Comparison of ENCODE assay signal across 16 cellular contexts in the genomic region with DNA sequence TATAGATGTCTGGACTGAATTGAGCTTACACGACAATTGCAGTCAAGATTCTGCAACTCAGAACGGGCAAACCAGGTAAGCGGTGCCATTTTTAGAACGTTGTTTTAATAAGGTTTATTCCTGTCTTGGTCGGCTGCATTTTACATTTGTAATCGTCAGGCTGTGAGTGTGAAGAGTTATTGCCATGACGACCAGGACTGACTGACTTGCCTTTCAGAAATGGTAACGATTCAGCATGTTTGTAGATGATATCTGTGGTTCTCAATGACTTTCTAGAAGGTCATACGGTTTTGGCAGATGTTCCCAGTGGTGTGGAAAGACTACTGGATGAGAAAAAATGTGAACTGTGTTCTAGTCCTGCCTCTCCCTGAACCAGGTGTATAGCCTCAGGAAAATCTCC.
DNase-seq lines count a peak whose midpoint lies in the region; TF ChIP-seq lines count a peak whose summit lies in the region.
"Had no signal": no experiment of that assay in that cellular context is flagged by ENCODE, and none has a peak within 500 bp of the region (broad histone marks: within the 10 kb centered on the region; RNA-seq: fewer than 3 reads in every experiment).

No MANE protein-coding gene starts in this region.

- 49% methylated on average over 9 of the region's 9 CpGs for WGBS in hepatocyte (ENCODE audit: low lambda C conversion rate, missing lambda C conversion rate)
- WGBS in stomach, 5 donors = 52 to 63% (median 58%) methylated on average over 9 of the region's 9 CpGs

- H3K27ac Mint-ChIP-seq in CD8-positive, alpha-beta memory T cell = no peak overlapping the region
- H3K27ac Mint-ChIP-seq: activated CD8-positive, alpha-beta T cell treated with anti-CD3 and anti-CD28 coated beads, Interleukin-2, amount 10 ng/mL, durations not matched to agents 7 days and 5 days; activated naive CD8-positive, alpha-beta T cell treated with anti-CD3 and anti-CD28 coated beads, Interleukin-2, amount 10 ng/mL, durations not matched to agents 7 days and 5 days; dendritic cell treated with granulocyte-macrophage colony-stimulating factor and Interleukin-4, amounts not matched to agents 40 ng/mL and 50 ng/mL, for 4 days had no signal

- H3K79me2 ChIP-seq in hepatocyte = no peaks in the 10 kb centered on the region

- peak in 3 of 5 donors; percentile 5 to 58 (median 51) for DNase-seq in CD8-positive, alpha-beta memory T cell
- DNase-seq in ELR (ENCODE audit: low read depth) (peak; percentile 6), T follicular helper cell (ENCODE audit: low read depth) (peak; percentile 18), hepatocyte (ENCODE audit: low spot score) (no peak), H4 (ENCODE audit: low spot score) (no peak), stomach (no peak), cerebellar cortex (ENCODE audit: low spot score) (no peak)
- DNase-seq: activated CD8-positive, alpha-beta T cell treated with anti-CD3 and anti-CD28 coated beads, Interleukin-2, amount 10 ng/mL, durations not matched to agents 7 days and 5 days; activated naive CD8-positive, alpha-beta T cell treated with anti-CD3 and anti-CD28 coated beads, Interleukin-2, amount 10 ng/mL, durations not matched to agents 7 days and 5 days; KG1; kidney; NCI-H2171; T-helper 9 cell had no signal

- TF ChIP-seq CTCF in hepatocyte (IDR thresholded peaks at IDR 0.05; ENCODE audit: poor library complexity) (no peak), stomach (IDR thresholded peaks at IDR 0.05) (no peak)

- H3K27ac ChIP-seq in CD8-positive, alpha-beta memory T cell (ENCODE audit: low read depth, low read length) = peak overlapping the region; percentile 48
- H3K27ac ChIP-seq in hepatocyte = peak overlapping the region; percentile 37
- no peak overlapping the region for H3K27ac ChIP-seq in stomach
- H3K27ac ChIP-seq: C4-2B had no signal

- POLR2A ChIA-PET in CD8-positive, alpha-beta memory T cell (lab: Charles Lee) = interaction anchor here (0.7 to 2.8 kb wide), 2 partner anchors 13 to 21 kb away, joined by 3 to 17 read pairs; no protein-coding TSS in a partner anchor

- H4K20me1 ChIP-seq in hepatocyte (ENCODE audit: insufficient read depth, poor library complexity, severe bottlenecking) = no peaks in the 10 kb centered on the region

- H3K4me2 ChIP-seq in hepatocyte = peak overlapping the region; percentile 34

- H2AFZ ChIP-seq in hepatocyte = no peak overlapping the region

- TF ChIP-seq POLR2A in stomach (IDR thresholded peaks at IDR 0.05) = no peak

- TF ChIP-seq EP300 in stomach (IDR thresholded peaks at IDR 0.05) = no peak

- H3K27me3 Mint-ChIP-seq in CD8-positive, alpha-beta memory T cell = no peaks in the 10 kb centered on the region
- H3K27me3 Mint-ChIP-seq: activated naive CD8-positive, alpha-beta T cell treated with anti-CD3 and anti-CD28 coated beads, Interleukin-2, amount 10 ng/mL, durations not matched to agents 7 days and 5 days; dendritic cell treated with granulocyte-macrophage colony-stimulating factor and Interleukin-4, amounts not matched to agents 40 ng/mL and 50 ng/mL, for 4 days; natural killer cell treated with Interleukin-12 subunit alpha and Interleukin-12 subunit beta and Interleukin-15 and Interleukin-18, amount 100 ng/mL, for 72 hours had no signal

- CTCF ChIA-PET in CD8-positive, alpha-beta memory T cell (lab: Charles Lee) = interaction anchor here (1.1 to 1.9 kb wide), 3 partner anchors 20 to 82 kb away, joined by 3 to 5 read pairs (median 4); no protein-coding TSS in a partner anchor

- no peak overlapping the region for H3K4me3 Mint-ChIP-seq in CD8-positive, alpha-beta memory T cell
- H3K4me3 Mint-ChIP-seq: activated CD8-positive, alpha-beta T cell treated with anti-CD3 and anti-CD28 coated beads, Interleukin-2, amount 10 ng/mL, durations not matched to agents 7 days and 5 days; activated naive CD8-positive, alpha-beta T cell treated with anti-CD3 and anti-CD28 coated beads, Interleukin-2, amount 10 ng/mL, durations not matched to agents 7 days and 5 days; dendritic cell treated with granulocyte-macrophage colony-stimulating factor and Interleukin-4, amounts not matched to agents 40 ng/mL and 50 ng/mL, for 4 days had no signal

- no peaks in the 10 kb centered on the region for H3K36me3 ChIP-seq in CD8-positive, alpha-beta memory T cell (ENCODE audit: insufficient read depth, low read length)
- H3K36me3 ChIP-seq in hepatocyte (replicated peaks; ENCODE audit: insufficient read depth, low read depth) = no peaks in the 10 kb centered on the region
- no peaks in the 10 kb centered on the region for H3K36me3 ChIP-seq in stomach

- peaks cover 10% of the 10 kb centered on the region for H3K4me1 ChIP-seq in CD8-positive, alpha-beta memory T cell (ENCODE audit: insufficient read depth, low read length)
- H3K4me1 ChIP-seq in hepatocyte (ENCODE audit: insufficient read depth) (peaks cover 11% of the 10 kb centered on the region), stomach (no peaks in the 10 kb centered on the region)

- peaks cover 0 to 8% (median 2%) of the 10 kb centered on the region in 3 donors for H3K36me3 Mint-ChIP-seq in CD8-positive, alpha-beta memory T cell
- H3K36me3 Mint-ChIP-seq: natural killer cell treated with Interleukin-12 subunit alpha and Interleukin-12 subunit beta and Interleukin-15 and Interleukin-18, amount 100 ng/mL, for 72 hours had no signal

- H3K9me2 ChIP-seq in hepatocyte (replicated peaks; ENCODE audit: insufficient read depth) = no peaks in the 10 kb centered on the region

- peaks cover 31 to 40% (median 38%) of the 10 kb centered on the region in 3 donors for H3K4me1 Mint-ChIP-seq in CD8-positive, alpha-beta memory T cell

- H3K9me3 Mint-ChIP-seq in CD8-positive, alpha-beta memory T cell = no peaks in the 10 kb centered on the region
- H3K9me3 Mint-ChIP-seq: activated naive CD8-positive, alpha-beta T cell treated with anti-CD3 and anti-CD28 coated beads, Interleukin-2, amount 10 ng/mL, durations not matched to agents 7 days and 5 days; dendritic cell treated with granulocyte-macrophage colony-stimulating factor and Interleukin-4, amounts not matched to agents 40 ng/mL and 50 ng/mL, for 4 days; natural killer cell treated with Interleukin-12 subunit alpha and Interleukin-12 subunit beta and Interleukin-15 and Interleukin-18, amount 100 ng/mL, for 72 hours had no signal

- no peaks in the 10 kb centered on the region for H3K27me3 ChIP-seq in CD8-positive, alpha-beta memory T cell (ENCODE audit: insufficient read depth, low read length, poor library complexity, severe bottlenecking)
- H3K27me3 ChIP-seq in hepatocyte (no peaks in the 10 kb centered on the region), stomach (no peaks in the 10 kb centered on the region)

- H3K4me3 ChIP-seq in CD8-positive, alpha-beta memory T cell (ENCODE audit: low read length) = no peak overlapping the region
- H3K4me3 ChIP-seq in hepatocyte (no peak overlapping the region), stomach (no peak overlapping the region)

- no peaks in the 10 kb centered on the region for H3K9me3 ChIP-seq in CD8-positive, alpha-beta memory T cell (ENCODE audit: low read length)
- H3K9me3 ChIP-seq in hepatocyte (ENCODE audit: low read depth) (no peaks in the 10 kb centered on the region), stomach (no peaks in the 10 kb centered on the region)

- intact Hi-C loops in stomach (cut with DNase I; ENCODE audit: low total_unique reads) = no loop called here

Comparison
In these comparisons a context has a peak if more than half of its experiments do, and no peak if none do; other contexts are left out.
1. DNase-seq: peak in CD8-positive, alpha-beta memory T cell (3 of 5), ELR (single experiment) and T follicular helper cell (single experiment); none in hepatocyte (single experiment), H4 (single experiment), stomach (single experiment) and cerebellar cortex (single experiment).
2. H3K27ac ChIP-seq: peak in CD8-positive, alpha-beta memory T cell (single experiment) and hepatocyte (single experiment); none in stomach (0 of 5).